Comparison of ENCODE assay signal across 12 cellular contexts in the genomic region with DNA sequence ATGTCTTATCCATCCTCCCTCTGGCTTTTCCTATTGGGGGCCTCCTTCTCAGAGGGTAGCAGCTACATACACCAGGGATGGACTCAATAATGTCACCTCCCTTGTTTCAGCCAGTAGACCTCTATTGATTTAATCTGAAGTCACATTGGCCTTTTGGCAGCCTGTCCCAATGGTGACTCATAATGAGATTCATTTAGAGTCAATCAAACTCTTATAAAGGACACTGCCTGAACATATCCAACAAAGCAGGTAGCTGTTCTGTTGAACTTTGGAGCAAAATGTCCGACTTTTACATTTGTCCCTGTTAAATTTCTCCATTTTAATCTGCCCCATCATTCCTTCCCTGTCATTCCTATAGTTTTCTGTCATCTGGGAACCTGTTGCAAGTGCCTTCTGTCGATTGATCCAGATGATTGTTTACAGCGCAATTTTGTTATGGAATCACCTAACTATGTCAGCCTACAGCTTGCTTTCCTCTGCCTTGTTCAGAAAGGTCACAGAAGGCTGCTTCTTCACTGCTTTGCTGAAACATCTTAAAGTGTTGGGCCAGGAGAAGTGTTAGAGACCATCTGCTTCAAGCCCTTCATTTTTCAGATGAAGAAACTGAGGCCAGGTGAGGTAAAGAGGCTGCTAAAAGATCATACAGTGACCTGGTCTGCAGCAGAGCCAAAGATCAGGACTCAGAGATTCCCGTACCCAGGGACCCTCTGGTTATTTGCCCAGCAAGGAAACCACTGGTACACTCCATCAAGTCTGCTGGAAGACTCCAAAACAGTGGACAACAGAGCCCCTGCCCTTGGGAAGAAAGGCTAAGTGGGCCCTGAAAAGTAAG.
DNase-seq lines count a peak whose midpoint lies in the region; TF ChIP-seq lines count a peak whose summit lies in the region.
"Had no signal": no experiment of that assay in that cellular context is flagged by ENCODE, and none has a peak within 500 bp of the region (broad histone marks: within the 10 kb centered on the region; RNA-seq: fewer than 3 reads in every experiment).

No MANE protein-coding gene starts in this region.

- DNase-seq in left ventricle myocardium inferior (no peak), cardiac septum (ENCODE audit: low spot score) (no peak), epithelial cell of esophagus (ENCODE audit: low read depth) (peak; percentile 51), NOMO-1 treated with dmso at 0.1 percent for 144 hours (lab: John Stamatoyannopoulos, UW; ENCODE audit: unreplicated experiment) (no peak), Kasumi-1 (lab: John Stamatoyannopoulos, UW) (no peak), DMS153 (lab: John Stamatoyannopoulos, UW) (no peak)
- no peak for DNase-seq in activated CD4-positive, CD25-positive, alpha-beta regulatory T cell treated with anti-CD3 and anti-CD28 coated beads, Interleukin-2, amount 50 U/mL, for 72 hours
- DNase-seq: effector memory CD8-positive, alpha-beta T cell; NCI-H1417; NCI-H510A; testis had no signal

- H3K4me3 ChIP-seq in left ventricle myocardium inferior = no peak overlapping the region
- no peak overlapping the region for H3K4me3 ChIP-seq in epithelial cell of esophagus (ENCODE audit: low read length)
- H3K4me3 ChIP-seq in parathyroid adenoma (ENCODE audit: low read depth, low read length) = no peak overlapping the region
- H3K4me3 ChIP-seq: testis had no signal

- H3K36me3 ChIP-seq in left ventricle myocardium inferior (no peaks in the 10 kb centered on the region), parathyroid adenoma (ENCODE audit: control insufficient read depth, insufficient read depth, low read length) (no peaks in the 10 kb centered on the region)

- H3K27me3 ChIP-seq in left ventricle myocardium inferior (ENCODE audit: low read depth) (no peaks in the 10 kb centered on the region), parathyroid adenoma (ENCODE audit: control insufficient read depth, insufficient read depth, low read length) (no peaks in the 10 kb centered on the region)
- H3K27me3 ChIP-seq: testis had no signal

- H3K9ac ChIP-seq in parathyroid adenoma = no peak overlapping the region

- peaks cover 75% of the 10 kb centered on the region for H3K4me1 ChIP-seq in left ventricle myocardium inferior
- H3K4me1 ChIP-seq in parathyroid adenoma = peaks cover 76% of the 10 kb centered on the region

- no peaks in the 10 kb centered on the region for H3K9me3 ChIP-seq in left ventricle myocardium inferior (replicated peaks)
- no peaks in the 10 kb centered on the region for H3K9me3 ChIP-seq in parathyroid adenoma (ENCODE audit: control insufficient read depth, low read length)
- H3K9me3 ChIP-seq: testis had no signal

- no peaks in the 10 kb centered on the region for H3K79me2 ChIP-seq in parathyroid adenoma

- H3K27ac ChIP-seq in left ventricle myocardium inferior (replicated peaks) (peak overlapping the region; percentile 86), parathyroid adenoma (peak overlapping the region; percentile 99)

- no peak for TF ChIP-seq CTCF in left ventricle myocardium inferior (IDR thresholded peaks at IDR 0.05; ENCODE audit: borderline replicate concordance)
- no peak for TF ChIP-seq CTCF in epithelial cell of esophagus (IDR thresholded peaks at IDR 0.05; ENCODE audit: insufficient read depth, low read depth, low read length, missing control alignments)
- TF ChIP-seq CTCF in parathyroid adenoma (IDR thresholded peaks at IDR 0.05) = no peak

- H2AFZ ChIP-seq in parathyroid adenoma = no peak overlapping the region

- intact Hi-C loops in left ventricle myocardium inferior (cut with micrococcal nuclease) (no loop called here), cardiac septum (cut with DNase I) (loop anchor here (5.0 kb wide), 1 partner anchor 176 kb away; no protein-coding TSS in a partner anchor)

- no peak overlapping the region for H3K4me2 ChIP-seq in parathyroid adenoma (ENCODE audit: low read length)
